8 cellular contexts compared by ENCODE assay signal in the genomic region with DNA sequence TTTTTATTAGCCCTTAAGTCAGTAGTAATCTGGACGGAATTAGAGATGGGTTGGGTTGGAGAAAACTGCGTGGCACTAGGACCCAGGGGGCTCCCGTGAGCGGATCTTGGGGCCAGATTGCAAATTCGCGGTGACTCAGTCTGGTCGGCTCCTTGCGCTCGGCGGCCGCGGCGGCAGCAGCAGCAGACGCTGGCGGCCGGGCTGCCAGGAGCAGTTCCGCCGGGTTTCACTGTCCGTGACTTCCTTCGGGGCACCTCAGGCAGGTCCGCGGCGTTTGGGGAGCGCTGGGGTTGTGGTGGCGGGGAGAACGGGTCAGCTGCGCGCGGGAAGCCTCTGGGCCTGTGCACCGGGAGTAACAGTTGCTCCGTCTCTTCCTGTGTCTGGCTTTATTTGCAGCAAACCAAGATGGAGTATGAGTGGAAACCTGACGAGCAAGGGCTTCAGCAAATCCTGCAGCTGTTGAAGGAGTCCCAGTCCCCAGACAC. TPM values are rescaled to one million over a fixed set of nuclear protein-coding genes. Genes with fewer than 3 reads are reported as not detected.
DNase-seq lines count a peak whose midpoint lies in the region; ATAC-seq, FAIRE-seq and TF ChIP-seq lines count a peak whose summit lies in the region.

No MANE protein-coding gene starts in this region.

- H3K9ac ChIP-seq in BLaER1 treated with 17β-estradiol and CSF1 and Interleukin-3, amounts not matched to agents 10 nM and 100 nM: peak overlapping the region; percentile 86 to 98 (median 96)

- peaks cover 12 to 39% (median 14%) of the 10 kb centered on the region in 11 experiments for H3K36me3 ChIP-seq in BLaER1 treated with 17β-estradiol and CSF1 and Interleukin-3, amounts not matched to agents 10 nM and 100 nM
- no peaks in the 10 kb centered on the region for H3K36me3 ChIP-seq in right lobe of liver

- TF ChIP-seq CTCF in dorsolateral prefrontal cortex (IDR thresholded peaks at IDR 0.05 in 54 of 56, conservative IDR thresholded peaks at IDR 0.05 in 2 of 56; ENCODE audit: low read depth in 1 of 56, partially characterized antibody in 56 of 56) (peak in 38 of 56 donors; percentile 7 to 55 (median 31)), right lobe of liver (IDR thresholded peaks at IDR 0.05) (peak in 1 of 4 donors; percentile 12)

- FAIRE-seq in GM19239 (lab: Jason Lieb, UNC): peak; percentile 93

- no peaks in the 10 kb centered on the region for H3K9me3 ChIP-seq in BLaER1 treated with 17β-estradiol and CSF1 and Interleukin-3, amounts not matched to agents 10 nM and 100 nM (replicated peaks in 1 of 11)
- H3K9me3 ChIP-seq in right lobe of liver: no peaks in the 10 kb centered on the region

- ATAC-seq in HG03442 (IDR thresholded peaks at IDR 0.05; ENCODE audit: unreplicated experiment): peak; percentile 77
- ATAC-seq in right lobe of liver: peak; percentile 95 to 97 (median 96)

- 0% methylated on average over 8 of the region's 32 CpGs for WGBS in right lobe of liver (ENCODE audit: insufficient coverage, low coverage, low lambda C conversion rate, missing lambda C conversion rate)

- peak overlapping the region; percentile 74 to 98 (median 87) for H3K4me3 ChIP-seq in BLaER1 treated with 17β-estradiol and CSF1 and Interleukin-3, amounts not matched to agents 10 nM and 100 nM
- H3K4me3 ChIP-seq in dorsolateral prefrontal cortex: peak overlapping the region; percentile 52 to 90 (median 80)
- peak overlapping the region; percentile 85 to 87 (median 86) for H3K4me3 ChIP-seq in right lobe of liver

- intact Hi-C loops in dorsolateral prefrontal cortex (cut with DNase I): loop anchor here (1.0 to 10.0 kb wide), 5 partner anchors 31 to 243 kb away; partner anchors contain the start of genes TNPO1 (in 2 of the 2) and FCHO2 (in 1 of the 2)
- intact Hi-C loops in right lobe of liver (cut with DNase I): no loop called here

- H4K20me1 ChIP-seq in BLaER1 treated with 17β-estradiol and CSF1 and Interleukin-3, amounts not matched to agents 10 nM and 100 nM: peaks cover 38 to 79% (median 52%) of the 10 kb centered on the region in 11 experiments

- DNase-seq in GM19239 (ENCODE audit: insufficient read length, low spot score) (peak; percentile 62), NCI-H526 (lab: John Stamatoyannopoulos, UW) (peak; percentile 51 to 86), dorsolateral prefrontal cortex (peak; percentile 92 to 97 (median 94)), right lobe of liver (peak; percentile 92 to 95 (median 94))
- peak; percentile 83 to 88 for DNase-seq in activated CD4-positive, alpha-beta T cell treated with anti-CD3 and anti-CD28 coated beads, Interleukin-2, amount 50 U/mL, for 48 hours
- DNase-seq in stimulated activated CD4-positive, alpha-beta T cell treated with anti-CD3 and anti-CD28 coated beads, Interleukin-4, amount 100 ng/mL, for 24 hours: peak; percentile 88

- H3K4me1 ChIP-seq in BLaER1 treated with 17β-estradiol and CSF1 and Interleukin-3, amounts not matched to agents 10 nM and 100 nM: peaks cover 27 to 61% (median 43%) of the 10 kb centered on the region in 10 experiments
- H3K4me1 ChIP-seq in right lobe of liver: peaks cover 0 to 35% (median 9%) of the 10 kb centered on the region in 4 donors

- TF ChIP-seq POLR2A in right lobe of liver (IDR thresholded peaks at IDR 0.05): peak; percentile 96

- H3K4me2 ChIP-seq in BLaER1 treated with 17β-estradiol and CSF1 and Interleukin-3, amounts not matched to agents 10 nM and 100 nM: peak overlapping the region; percentile 73 to 97 (median 90)

- H3K27me3 ChIP-seq in BLaER1 treated with 17β-estradiol and CSF1 and Interleukin-3, amounts not matched to agents 10 nM and 100 nM: no peaks in the 10 kb centered on the region
- H3K27me3 ChIP-seq in dorsolateral prefrontal cortex: no peaks in the 10 kb centered on the region
- no peaks in the 10 kb centered on the region for H3K27me3 ChIP-seq in right lobe of liver

- H3K27ac ChIP-seq in BLaER1 treated with 17β-estradiol and CSF1 and Interleukin-3, amounts not matched to agents 10 nM and 100 nM: peak overlapping the region; percentile 74 to 98 (median 96)
- peak overlapping the region; percentile 82 to 97 (median 94) for H3K27ac ChIP-seq in dorsolateral prefrontal cortex
- peak overlapping the region; percentile 80 to 86 (median 85) for H3K27ac ChIP-seq in right lobe of liver

RNA-seq across cellular contexts. Expression of gene TNPO1, which starts 31.6 kb away (rescaled TPM):
- total RNA-seq in dorsolateral prefrontal cortex: 100 to 1,000 TPM in 26 of 120 experiments, 10 to 100 TPM in 94; 61.1 to 127 (median 93.1) TPM
- total RNA-seq in right lobe of liver: 10 to 100 TPM; 29.5 to 64.3 (median 41.8) TPM

Comparison
In these comparisons a context has a peak if more than half of its experiments do, and no peak if none do; other contexts are left out.
1. Peak in every context shown above with its lines: DNase-seq, ATAC-seq, H3K4me3 ChIP-seq and H3K27ac ChIP-seq.
2. intact Hi-C loops: an anchor here in dorsolateral prefrontal cortex (1.0 to 10.0 kb wide); none called in right lobe of liver.